18 cellular contexts compared by ENCODE assay signal in genomic region chr16:87140211-87141200, GRCh38.
"Had no signal": no experiment of that assay in that cellular context is flagged by ENCODE, and none has a peak within 500 bp of the region (broad histone marks: within the 10 kb centered on the region; RNA-seq: fewer than 3 reads in every experiment).

No MANE protein-coding gene starts in this region.

- DNase-seq: activated CD4-positive, alpha-beta T cell treated with anti-CD3 and anti-CD28 coated beads, Interleukin-2, amount 10 ng/mL, durations not matched to agents 24 days and 14 days; activated CD4-positive, CD25-positive, alpha-beta regulatory T cell; activated naive CD4-positive, alpha-beta T cell treated with anti-CD3 and anti-CD28 coated beads, Interleukin-2, amount 50 U/mL, for 16 hours; cortex of kidney; effector CD4-positive, alpha-beta T cell; esophagus squamous epithelium; islet precursor cell; naive thymus-derived CD8-positive, alpha-beta T cell; stimulated activated CD4-positive, alpha-beta T cell treated with anti-CD3 and anti-CD28 coated beads, Interleukin-15, amount 100 ng/mL, for 24 hours; stimulated activated CD4-positive, alpha-beta T cell treated with anti-CD3 and anti-CD28 coated beads, Interleukin-4, amount 100 ng/mL, for 4 hours; stimulated activated naive CD8-positive, alpha-beta T cell treated with anti-CD3 and anti-CD28 coated beads, Interleukin-15, amount 100 ng/mL, for 72 hours; upper lobe of left lung had no signal

- H3K36me3 ChIP-seq: esophagus squamous epithelium, left lung, upper lobe of left lung had no signal

- H3K79me2 ChIP-seq: hepatocyte had no signal

- H3K9me3 Mint-ChIP-seq: activated CD4-positive, alpha-beta T cell treated with anti-CD3 and anti-CD28 coated beads, Interleukin-2, amount 10 ng/mL, durations not matched to agents 24 days and 14 days; stimulated activated naive CD8-positive, alpha-beta T cell treated with anti-CD3 and anti-CD28 coated beads, Interleukin-15, amount 100 ng/mL, for 72 hours had no signal

- H3K4me1 ChIP-seq: esophagus squamous epithelium, left lung, upper lobe of left lung had no signal

- H3K4me1 Mint-ChIP-seq: activated CD4-positive, alpha-beta T cell treated with anti-CD3 and anti-CD28 coated beads, Interleukin-2, amount 10 ng/mL, durations not matched to agents 24 days and 14 days; memory B cell; stimulated activated naive CD8-positive, alpha-beta T cell treated with anti-CD3 and anti-CD28 coated beads, Interleukin-15, amount 100 ng/mL, for 72 hours had no signal

- H3K27ac ChIP-seq: esophagus squamous epithelium, hepatocyte, left lung, upper lobe of left lung had no signal

- H3K4me3 Mint-ChIP-seq: activated CD4-positive, alpha-beta T cell treated with anti-CD3 and anti-CD28 coated beads, Interleukin-2, amount 10 ng/mL, durations not matched to agents 24 days and 14 days; activated T-helper 17 cell treated with anti-CD3 and anti-CD28 coated beads, Interleukin-2, amount 50 U/mL, for 72 hours; memory B cell; naive thymus-derived CD8-positive, alpha-beta T cell; stimulated activated naive CD8-positive, alpha-beta T cell treated with anti-CD3 and anti-CD28 coated beads, Interleukin-15, amount 100 ng/mL, for 72 hours; T-helper 2 cell treated with Interferon-gamma antibody and Interleukin-4, amounts not matched to agents 5 μg/mL and 100 μg/mL, for 36 hours had no signal

- ATAC-seq: activated T-helper 17 cell treated with anti-CD3 and anti-CD28 coated beads, Interleukin-2, amount 50 U/mL, for 72 hours; left lung; naive thymus-derived CD8-positive, alpha-beta T cell; stimulated activated naive CD8-positive, alpha-beta T cell treated with anti-CD3 and anti-CD28 coated beads, Interleukin-15, amount 100 ng/mL, for 72 hours had no signal

- H3K27ac Mint-ChIP-seq: activated CD4-positive, alpha-beta T cell treated with anti-CD3 and anti-CD28 coated beads, Interleukin-2, amount 10 ng/mL, durations not matched to agents 24 days and 14 days; activated T-helper 17 cell treated with anti-CD3 and anti-CD28 coated beads, Interleukin-2, amount 50 U/mL, for 72 hours; memory B cell; naive thymus-derived CD8-positive, alpha-beta T cell; stimulated activated naive CD8-positive, alpha-beta T cell treated with anti-CD3 and anti-CD28 coated beads, Interleukin-15, amount 100 ng/mL, for 72 hours; T-helper 2 cell treated with Interferon-gamma antibody and Interleukin-4, amounts not matched to agents 5 μg/mL and 100 μg/mL, for 36 hours had no signal

- H3K27me3 Mint-ChIP-seq: activated CD4-positive, alpha-beta T cell treated with anti-CD3 and anti-CD28 coated beads, Interleukin-2, amount 10 ng/mL, durations not matched to agents 24 days and 14 days; activated T-helper 17 cell treated with anti-CD3 and anti-CD28 coated beads, Interleukin-2, amount 50 U/mL, for 72 hours; naive thymus-derived CD8-positive, alpha-beta T cell; stimulated activated naive CD8-positive, alpha-beta T cell treated with anti-CD3 and anti-CD28 coated beads, Interleukin-15, amount 100 ng/mL, for 72 hours had no signal

- H3K9me3 ChIP-seq: esophagus squamous epithelium, left lung, upper lobe of left lung had no signal

- H3K4me3 ChIP-seq: esophagus squamous epithelium, hepatocyte, left lung, upper lobe of left lung had no signal

- H3K27me3 ChIP-seq: hepatocyte, left lung, upper lobe of left lung had no signal

- FAIRE-seq: endothelial cell of umbilical vein had no signal

- H3K36me3 Mint-ChIP-seq: memory B cell had no signal

- H2AFZ ChIP-seq: hepatocyte had no signal

- H3K4me2 ChIP-seq: hepatocyte had no signal
